Comparison of ENCODE assay signal across 11 cellular contexts in the genomic region with DNA sequence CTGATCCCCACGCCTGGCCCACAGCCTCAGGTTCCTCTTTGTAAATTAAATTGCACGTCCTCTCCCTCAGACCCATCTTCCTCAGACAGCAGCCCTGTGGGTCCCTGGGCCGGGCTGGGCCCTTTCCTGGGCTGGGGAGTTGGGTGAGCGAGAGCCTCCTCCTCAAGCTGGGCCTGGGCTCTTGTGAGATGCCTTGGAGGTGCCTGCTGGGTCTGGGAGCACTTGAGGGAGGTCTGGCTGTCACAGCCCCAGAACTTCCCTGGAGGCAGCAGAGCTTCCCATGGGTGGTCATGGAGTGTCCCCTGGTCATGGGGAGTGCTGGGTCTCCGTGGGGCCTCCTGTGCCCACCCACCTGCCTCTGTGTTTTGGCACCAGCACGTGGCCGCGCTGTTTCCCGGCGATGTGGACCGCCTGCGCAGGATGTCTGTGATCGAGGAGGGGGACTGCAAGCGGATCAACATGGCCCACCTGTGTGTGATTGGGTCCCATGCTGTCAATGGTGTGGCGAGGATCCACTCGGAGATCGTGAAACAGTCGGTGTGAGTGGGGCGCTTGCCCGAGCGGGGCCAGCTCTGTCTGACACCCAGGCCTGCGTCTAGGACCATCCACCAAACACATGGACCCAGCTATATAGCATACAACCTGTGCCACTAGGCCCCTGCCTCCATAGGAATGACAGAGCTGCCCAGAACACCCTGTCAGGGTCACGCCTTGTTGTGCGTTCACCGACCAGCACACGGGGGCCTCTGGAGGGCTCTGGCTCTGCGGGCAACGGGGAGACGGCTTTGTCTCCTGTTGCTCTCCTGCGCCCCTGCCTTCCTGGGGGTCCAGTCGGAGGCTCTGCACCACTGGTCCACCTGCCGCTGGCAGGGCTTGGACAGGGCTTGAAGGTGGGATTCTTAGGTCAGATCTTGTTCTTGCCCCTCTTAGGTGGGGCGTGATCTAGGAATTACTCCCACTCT. TPM values are rescaled to one million over a fixed set of nuclear protein-coding genes. Genes with fewer than 3 reads are reported as not detected.
DNase-seq lines count a peak whose midpoint lies in the region; ATAC-seq, FAIRE-seq and TF ChIP-seq lines count a peak whose summit lies in the region.
"Had no signal": no experiment of that assay in that cellular context is flagged by ENCODE, and none has a peak within 500 bp of the region (broad histone marks: within the 10 kb centered on the region; RNA-seq: fewer than 3 reads in every experiment).

No MANE protein-coding gene starts in this region.

- no peak for TF ChIP-seq RAD21 in HepG2 (CRISPR knock-in tag; IDR thresholded peaks at IDR 0.05)

- H3K9me3 ChIP-seq in adrenal gland (replicated peaks in 1 of 3), result no peaks in the 10 kb centered on the region
- H3K9me3 ChIP-seq in HepG2 (ENCODE audit: low read length), result no peaks in the 10 kb centered on the region
- no peaks in the 10 kb centered on the region for H3K9me3 ChIP-seq in stomach smooth muscle (ENCODE audit: control insufficient read depth in 2 of 2, low read length in 2 of 2)
- H3K9me3 ChIP-seq: SJSA1 had no signal

- H3K4me1 Mint-ChIP-seq in type B pancreatic cell (ENCODE audit: unreplicated experiment), result no peaks in the 10 kb centered on the region

- intact Hi-C loops in adrenal gland (cut with DNase I) (no loop called here), HepG2 (cut with micrococcal nuclease; ENCODE audit: unreplicated experiment) (no loop called here)

- H3K4me3 ChIP-seq in KMS-11 (IDR thresholded peaks at IDR 0.05; ENCODE audit: insufficient read depth, low read depth, low read length), result no peak overlapping the region
- H3K4me3 ChIP-seq in adrenal gland, result no peak overlapping the region
- H3K4me3 ChIP-seq in HepG2 (replicated peaks in 1 of 3; ENCODE audit: insufficient read depth in 1 of 3, low read depth in 2 of 3, low read length in 3 of 3), result no peak overlapping the region
- no peak overlapping the region for H3K4me3 ChIP-seq in stomach smooth muscle (ENCODE audit: low read length in 2 of 2)
- H3K4me3 ChIP-seq: SJSA1 had no signal

- TF ChIP-seq CTCF in KMS-11 (conservative IDR thresholded peaks at IDR 0.05; ENCODE audit: low read depth, low read length), result no peak
- TF ChIP-seq CTCF in adrenal gland (IDR thresholded peaks at IDR 0.05), result no peak
- no peak for TF ChIP-seq CTCF in HepG2 (CRISPR knock-in tag; IDR thresholded peaks at IDR 0.05)
- TF ChIP-seq CTCF in type B pancreatic cell (conservative IDR thresholded peaks at IDR 0.05), result no peak

- H3K79me2 ChIP-seq in KMS-11 (ENCODE audit: insufficient read depth, low read depth), result no peaks in the 10 kb centered on the region
- no peaks in the 10 kb centered on the region for H3K79me2 ChIP-seq in HepG2 (ENCODE audit: insufficient read depth, low read length)

- peak in 5 of 7 donors; percentile 7 to 50 (median 11) for DNase-seq in adrenal gland
- no peak for DNase-seq in HepG2 (ENCODE audit: low spot score)
- DNase-seq in type B pancreatic cell (ENCODE audit: extremely low spot score, unreplicated experiment), result no peak
- DNase-seq in NCI-H69 (lab: John Stamatoyannopoulos, UW), result no peak
- DNase-seq: NCI-H82 had no signal

- no peaks in the 10 kb centered on the region for H3K27me3 ChIP-seq in KMS-11 (ENCODE audit: insufficient read depth, low read depth)
- no peaks in the 10 kb centered on the region for H3K27me3 ChIP-seq in adrenal gland
- no peaks in the 10 kb centered on the region for H3K27me3 ChIP-seq in HepG2 (ENCODE audit: control insufficient read depth in 1 of 2, insufficient read depth in 2 of 2, low read length in 2 of 2)
- H3K27me3 ChIP-seq in stomach smooth muscle (ENCODE audit: control insufficient read depth in 1 of 2, insufficient read depth in 2 of 2, low read length in 2 of 2), result no peaks in the 10 kb centered on the region
- H3K27me3 ChIP-seq: SJSA1 had no signal

- no peak overlapping the region for H2AFZ ChIP-seq in KMS-11 (ENCODE audit: low read depth)
- no peak overlapping the region for H2AFZ ChIP-seq in HepG2 (ENCODE audit: low read length)

- H3K27ac Mint-ChIP-seq in type B pancreatic cell, result no peak overlapping the region
- H3K27ac Mint-ChIP-seq: dendritic cell treated with granulocyte-macrophage colony-stimulating factor and Interleukin-4, amounts not matched to agents 40 ng/mL and 50 ng/mL, for 4 days had no signal

- in situ Hi-C loops in HepG2 (cut with HindIII; ENCODE audit: extremely low pct_ligation_motif_present, low pct_unique_long_range_greater_than_20kb), result no loop called here

- WGBS in adrenal gland, 4 donors, result 91 to 95% (median 95%) methylated on average over 14 to 33 of the region's 33 CpGs
- WGBS in HepG2 (ENCODE audit: low lambda C conversion rate), result 97% methylated on average over 27 of the region's 33 CpGs

- H3K4me1 ChIP-seq in KMS-11 (ENCODE audit: low read depth, poor library complexity, severe bottlenecking) (peaks cover 38% of the 10 kb centered on the region), adrenal gland (replicated peaks in 1 of 2) (no peaks in the 10 kb centered on the region), HepG2 (ENCODE audit: insufficient read depth, low read length) (no peaks in the 10 kb centered on the region), stomach smooth muscle (ENCODE audit: control insufficient read depth, insufficient read depth, low read length) (peaks cover 12% of the 10 kb centered on the region)
- H3K4me1 ChIP-seq: SJSA1 had no signal

- peaks cover 7% of the 10 kb centered on the region for H3K36me3 Mint-ChIP-seq in type B pancreatic cell

- CTCF ChIA-PET in HepG2 (lab: Yijun Ruan, JAX; ENCODE audit: low intra/inter-chr PET ratio, low total read pairs), result no interaction called here

- no peaks in the 10 kb centered on the region; the same call in 1 of the 2 replicates for H3K36me3 ChIP-seq in KMS-11 (ENCODE audit: insufficient read depth)
- H3K36me3 ChIP-seq in adrenal gland (replicated peaks in 1 of 2), result peaks cover 0 to 86% of the 10 kb centered on the region in 2 donors
- H3K36me3 ChIP-seq in HepG2 (replicated peaks in 1 of 2; ENCODE audit: control insufficient read depth in 1 of 2, insufficient read depth in 2 of 2, low read length in 2 of 2), result peaks cover 63 to 90% of the 10 kb centered on the region in 2 experiments
- H3K36me3 ChIP-seq in stomach smooth muscle (ENCODE audit: control insufficient read depth in 2 of 2, insufficient read depth in 2 of 2, low read length in 2 of 2), result peaks cover 58 to 79% of the 10 kb centered on the region in 2 donors

- no peaks in the 10 kb centered on the region for H3K9me3 Mint-ChIP-seq in type B pancreatic cell
- H3K9me3 Mint-ChIP-seq: dendritic cell treated with granulocyte-macrophage colony-stimulating factor and Interleukin-4, amounts not matched to agents 40 ng/mL and 50 ng/mL, for 4 days had no signal

- TF ChIP-seq EP300 in HepG2 (IDR thresholded peaks at IDR 0.05; ENCODE audit: low read depth in 2 of 2, low read length in 2 of 2), result no peak
- no peak for TF ChIP-seq EP300 in HepG2 (CRISPR knock-in tag; IDR thresholded peaks at IDR 0.05; ENCODE audit: borderline replicate concordance)

- H4K20me1 ChIP-seq in KMS-11 (ENCODE audit: insufficient read depth), result no peaks in the 10 kb centered on the region
- no peaks in the 10 kb centered on the region for H4K20me1 ChIP-seq in HepG2 (ENCODE audit: insufficient read depth, low read length)

- no TSS peak for BruUV-seq in HepG2 (replicated peaks; lab: Mats Ljungman, UMichigan)

- peak overlapping the region; percentile 85; the same call in 1 of the 2 replicates for H3K27ac ChIP-seq in KMS-11
- no peak overlapping the region for H3K27ac ChIP-seq in adrenal gland
- H3K27ac ChIP-seq in HepG2 (ENCODE audit: extremely low read length, insufficient read depth, low read length), result no peak overlapping the region
- H3K27ac ChIP-seq in stomach smooth muscle (ENCODE audit: low read length), result peak overlapping the region; percentile 67
- H3K27ac ChIP-seq: SJSA1 had no signal

- no peak for FAIRE-seq in HepG2 (lab: Jason Lieb, UNC)
- FAIRE-seq: TTC549 had no signal

- H3K4me3 Mint-ChIP-seq in type B pancreatic cell, result no peak overlapping the region
- H3K4me3 Mint-ChIP-seq: dendritic cell treated with granulocyte-macrophage colony-stimulating factor and Interleukin-4, amounts not matched to agents 40 ng/mL and 50 ng/mL, for 4 days had no signal

- no peaks in the 10 kb centered on the region for H3K27me3 Mint-ChIP-seq in type B pancreatic cell
- H3K27me3 Mint-ChIP-seq: dendritic cell treated with granulocyte-macrophage colony-stimulating factor and Interleukin-4, amounts not matched to agents 40 ng/mL and 50 ng/mL, for 4 days had no signal

- POLR2A ChIA-PET in HepG2 (lab: Yijun Ruan, JAX), result no interaction called here

- H3K4me2 ChIP-seq in KMS-11 (no peak overlapping the region), HepG2 (ENCODE audit: low read depth, low read length) (no peak overlapping the region)

- H3K9ac ChIP-seq in KMS-11 (no peak overlapping the region), HepG2 (ENCODE audit: insufficient read depth, low read depth, low read length) (no peak overlapping the region), stomach smooth muscle (ENCODE audit: low read length in 2 of 2) (peak overlapping the region in 1 of 2 donors; percentile 15)

- no peak for TF ChIP-seq POLR2A in adrenal gland (IDR thresholded peaks at IDR 0.05)
- no peak for TF ChIP-seq POLR2A in HepG2 (IDR thresholded peaks at IDR 0.05; ENCODE audit: insufficient read depth in 1 of 2, low read depth in 2 of 2, low read length in 2 of 2)

- no peak for ATAC-seq in HepG2
- no peak for ATAC-seq in GM21529 (IDR thresholded peaks at IDR 0.05; ENCODE audit: unreplicated experiment)

RNA-seq across cellular contexts. Expression of a gene that starts 33.0 kb away (rescaled TPM):
- total RNA-seq in adrenal gland, result 100 to 1,000 TPM in 3 of 8 donors, 10 to 100 TPM in 5; 39.2 to 118 (median 82.9) TPM
- 10 to 100 TPM; 15.7 to 80.0 (median 35.9) TPM for polyA plus RNA-seq in adrenal gland
- total RNA-seq in HepG2 (2016; rRNA removed; fragmentation: Illumina TruSeq; extraction: Trizol), result 82.0 and 86.3 TPM in 2 replicates
- total RNA-seq in HepG2 (2016; cell fraction: cytosol; rRNA removed; fragmentation: Illumina TruSeq; extraction: Trizol; ENCODE audit: low read depth), result 5.4 and 6.5 TPM in 2 replicates
- 69.1 and 89.6 TPM in 2 replicates for total RNA-seq in HepG2 (2016; cell fraction: insoluble cytoplasmic fraction; rRNA removed; fragmentation: Illumina TruSeq; extraction: Trizol)
- total RNA-seq in HepG2 (2016; cell fraction: membrane; rRNA removed; fragmentation: Illumina TruSeq; extraction: Trizol), result 18.0 and 19.5 TPM in 2 replicates
- total RNA-seq in HepG2 (2016; cell fraction: nucleus; rRNA removed; fragmentation: Illumina TruSeq; extraction: Trizol), result 59.8 and 63.0 TPM in 2 replicates
- polyA plus RNA-seq in HepG2 (2011; rRNA removed), result 24.2 and 37.5 TPM in 2 replicates
- polyA plus RNA-seq in HepG2 (2011; cell fraction: cytosol; rRNA removed), result 24.4 and 27.4 TPM in 2 replicates
- 111 and 112 TPM in 2 replicates for polyA plus RNA-seq in HepG2 (2011; cell fraction: nucleus; rRNA removed)
- 26.9 and 46.5 TPM in 2 replicates for polyA plus RNA-seq in HepG2 (2012)
- polyA plus RNA-seq in HepG2 (2016; cell fraction: cytosol; fragmentation: Illumina TruSeq; extraction: Trizol; ENCODE audit: low read depth), result 3.5 TPM in 2 replicates
- 45.7 and 58.6 TPM in 2 replicates for polyA plus RNA-seq in HepG2 (2016; cell fraction: insoluble cytoplasmic fraction; fragmentation: Illumina TruSeq; extraction: Trizol; ENCODE audit: low read depth)
- polyA plus RNA-seq in HepG2 (2016; cell fraction: membrane; fragmentation: Illumina TruSeq; extraction: Trizol; ENCODE audit: low read depth), result 7.2 and 9.8 TPM in 2 replicates
- polyA plus RNA-seq in HepG2 (2016; cell fraction: nucleus; fragmentation: Illumina TruSeq; extraction: Trizol; ENCODE audit: insufficient read depth, low read depth), result 79.7 and 85.5 TPM in 2 replicates
- polyA minus RNA-seq in HepG2 (2011; rRNA and poly(A)+ RNA removed; ENCODE audit: low replicate concordance), result 26.5 and 80.5 TPM in 2 replicates
- polyA minus RNA-seq in HepG2 (2011; cell fraction: cytosol; rRNA and poly(A)+ RNA removed), result 36.1 and 38.1 TPM in 2 replicates
- polyA minus RNA-seq in HepG2 (2011; cell fraction: nucleus; rRNA and poly(A)+ RNA removed), result 27.9 and 31.3 TPM in 2 replicates
- 39.3 and 52.2 TPM in 2 replicates for total RNA-seq in type B pancreatic cell (ENCODE audit: low replicate concordance)

Comparison
In these comparisons a context has a peak if more than half of its experiments do, and no peak if none do; other contexts are left out.
1. H3K27ac ChIP-seq: peak in KMS-11 (single experiment) and stomach smooth muscle (single experiment); none in adrenal gland (0 of 5) and HepG2 (single experiment).
2. DNase-seq: peak in adrenal gland (5 of 7); none in HepG2 (single experiment), type B pancreatic cell (single experiment) and NCI-H69 (single experiment).